In the genomic region with DNA sequence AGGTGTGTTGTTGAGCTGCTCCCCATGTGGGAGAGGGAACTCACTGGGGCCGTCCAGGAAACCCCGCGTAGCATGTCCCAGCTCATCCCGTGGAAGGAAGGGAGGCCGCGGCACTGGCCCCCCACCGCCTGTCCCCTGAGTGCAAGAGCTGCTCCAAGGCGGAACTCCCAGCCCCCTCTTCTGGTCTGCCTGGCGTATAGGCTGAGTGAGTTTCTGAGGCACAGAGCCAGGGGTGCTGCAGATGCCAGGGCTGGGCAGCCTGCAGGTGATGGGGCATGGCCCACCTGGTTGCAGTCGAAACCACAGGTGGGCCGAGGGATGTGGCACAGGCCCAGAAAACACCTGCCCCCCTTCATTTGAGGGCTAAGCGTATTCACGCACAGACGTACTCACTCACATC, we compare ENCODE assay signal across 1 cellular context.
TF ChIP-seq lines count a peak whose summit lies in the region.

No MANE protein-coding gene starts in this region.

TF ChIP-seq in GM23338, 12 proteins besides CTCF, POLR2A, EP300 and RAD21 (continued from another document):
- no peak for TF ChIP-seq ETS1 (IDR thresholded peaks at IDR 0.05)
